ENCODE assay signal across 1 cellular context in the genomic region with DNA sequence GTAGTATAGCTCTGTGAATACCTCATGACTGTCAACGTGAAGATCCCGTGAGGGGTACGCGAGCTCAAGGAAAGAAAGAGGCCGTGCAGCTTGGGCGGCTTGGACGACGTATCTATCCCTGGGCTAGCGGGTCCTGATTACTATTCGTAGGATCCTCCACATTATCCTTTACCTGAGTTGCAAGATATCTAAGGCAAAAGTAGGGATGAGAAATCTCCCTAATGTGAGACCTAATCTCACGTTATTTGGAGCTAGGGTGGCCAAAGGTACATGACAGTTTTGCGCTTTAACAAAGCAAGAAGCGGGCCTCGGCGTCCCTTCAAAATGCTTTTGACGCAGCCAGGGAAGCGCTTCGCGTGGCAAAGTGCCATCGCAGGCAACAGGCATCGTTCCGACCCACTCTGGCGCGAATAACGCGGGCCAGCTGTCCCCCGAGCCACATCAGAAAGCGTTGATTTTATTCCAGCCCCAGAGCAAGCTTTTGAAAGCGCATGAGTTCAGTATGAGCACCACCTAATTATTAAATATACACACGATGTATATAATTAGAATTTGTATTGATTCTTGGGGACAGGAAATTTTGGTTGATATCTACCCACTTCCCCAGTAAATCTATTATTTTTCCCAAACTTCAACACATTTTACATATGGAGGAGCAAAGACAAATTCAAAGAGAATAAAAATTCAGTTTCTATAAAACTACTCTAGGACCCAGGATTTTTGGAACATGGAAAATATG.
TF ChIP-seq lines count a peak whose summit lies in the region.

No MANE protein-coding gene starts in this region.

TF ChIP-seq in HepG2, 621 proteins besides CTCF, POLR2A, EP300 and RAD21:
- TF ChIP-seq, protein P1, sequence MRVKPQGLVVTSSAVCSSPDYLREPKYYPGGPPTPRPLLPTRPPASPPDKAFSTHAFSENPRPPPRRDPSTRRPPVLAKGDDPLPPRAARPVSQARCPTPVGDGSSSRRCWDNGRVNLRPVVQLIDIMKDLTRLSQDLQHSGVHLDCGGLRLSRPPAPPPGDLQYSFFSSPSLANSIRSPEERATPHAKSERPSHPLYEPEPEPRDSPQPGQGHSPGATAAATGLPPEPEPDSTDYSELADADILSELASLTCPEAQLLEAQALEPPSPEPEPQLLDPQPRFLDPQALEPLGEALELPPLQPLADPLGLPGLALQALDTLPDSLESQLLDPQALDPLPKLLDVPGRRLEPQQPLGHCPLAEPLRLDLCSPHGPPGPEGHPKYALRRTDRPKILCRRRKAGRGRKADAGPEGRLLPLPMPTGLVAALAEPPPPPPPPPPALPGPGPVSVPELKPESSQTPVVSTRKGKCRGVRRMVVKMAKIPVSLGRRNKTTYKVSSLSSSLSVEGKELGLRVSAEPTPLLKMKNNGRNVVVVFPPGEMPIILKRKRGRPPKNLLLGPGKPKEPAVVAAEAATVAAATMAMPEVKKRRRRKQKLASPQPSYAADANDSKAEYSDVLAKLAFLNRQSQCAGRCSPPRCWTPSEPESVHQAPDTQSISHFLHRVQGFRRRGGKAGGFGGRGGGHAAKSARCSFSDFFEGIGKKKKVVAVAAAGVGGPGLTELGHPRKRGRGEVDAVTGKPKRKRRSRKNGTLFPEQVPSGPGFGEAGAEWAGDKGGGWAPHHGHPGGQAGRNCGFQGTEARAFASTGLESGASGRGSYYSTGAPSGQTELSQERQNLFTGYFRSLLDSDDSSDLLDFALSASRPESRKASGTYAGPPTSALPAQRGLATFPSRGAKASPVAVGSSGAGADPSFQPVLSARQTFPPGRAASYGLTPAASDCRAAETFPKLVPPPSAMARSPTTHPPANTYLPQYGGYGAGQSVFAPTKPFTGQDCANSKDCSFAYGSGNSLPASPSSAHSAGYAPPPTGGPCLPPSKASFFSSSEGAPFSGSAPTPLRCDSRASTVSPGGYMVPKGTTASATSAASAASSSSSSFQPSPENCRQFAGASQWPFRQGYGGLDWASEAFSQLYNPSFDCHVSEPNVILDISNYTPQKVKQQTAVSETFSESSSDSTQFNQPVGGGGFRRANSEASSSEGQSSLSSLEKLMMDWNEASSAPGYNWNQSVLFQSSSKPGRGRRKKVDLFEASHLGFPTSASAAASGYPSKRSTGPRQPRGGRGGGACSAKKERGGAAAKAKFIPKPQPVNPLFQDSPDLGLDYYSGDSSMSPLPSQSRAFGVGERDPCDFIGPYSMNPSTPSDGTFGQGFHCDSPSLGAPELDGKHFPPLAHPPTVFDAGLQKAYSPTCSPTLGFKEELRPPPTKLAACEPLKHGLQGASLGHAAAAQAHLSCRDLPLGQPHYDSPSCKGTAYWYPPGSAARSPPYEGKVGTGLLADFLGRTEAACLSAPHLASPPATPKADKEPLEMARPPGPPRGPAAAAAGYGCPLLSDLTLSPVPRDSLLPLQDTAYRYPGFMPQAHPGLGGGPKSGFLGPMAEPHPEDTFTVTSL (CRISPR knock-in tag; IDR thresholded peaks at IDR 0.05; ENCODE audit: borderline replicate concordance) = no peak
- TF ChIP-seq, protein P2, sequence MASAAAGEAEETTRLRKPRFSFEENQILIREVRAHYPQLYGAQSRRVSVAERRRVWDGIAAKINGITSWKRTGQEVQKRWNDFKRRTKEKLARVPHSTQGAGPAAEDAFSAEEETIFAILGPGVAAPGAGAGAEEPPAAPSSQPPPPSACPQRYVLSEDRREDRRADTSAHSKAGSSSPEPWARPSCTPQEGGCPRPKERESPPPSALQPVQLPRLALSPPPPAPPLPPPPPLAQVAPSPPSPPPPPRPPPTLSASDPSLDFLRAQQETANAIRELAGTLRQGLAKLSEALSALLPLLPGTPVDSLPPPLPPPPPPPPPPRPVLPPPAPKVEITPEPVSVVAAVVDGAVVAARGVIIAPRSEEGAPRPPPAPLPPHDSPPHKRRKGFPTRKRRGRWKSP (CRISPR knock-in tag; IDR thresholded peaks at IDR 0.05) = no peak
- TF ChIP-seq CREM (IDR thresholded peaks at IDR 0.05) = no peak
- TF ChIP-seq CREM (CRISPR knock-in tag; IDR thresholded peaks at IDR 0.05) = no peak
- no peak for TF ChIP-seq SRSF1 (optimal IDR thresholded peaks at IDR 0.05; ENCODE audit: low read depth, low read length)
- TF ChIP-seq ZNF30 (CRISPR knock-in tag; IDR thresholded peaks at IDR 0.05) = no peak
- TF ChIP-seq AHR (CRISPR knock-in tag; IDR thresholded peaks at IDR 0.05) = no peak
- TF ChIP-seq SALL2 (CRISPR knock-in tag; IDR thresholded peaks at IDR 0.05) = no peak
- TF ChIP-seq PAF1 (CRISPR knock-in tag; IDR thresholded peaks at IDR 0.05) = no peak
- no peak for TF ChIP-seq ZNF501 (CRISPR knock-in tag; IDR thresholded peaks at IDR 0.05)
- TF ChIP-seq, protein P3, sequence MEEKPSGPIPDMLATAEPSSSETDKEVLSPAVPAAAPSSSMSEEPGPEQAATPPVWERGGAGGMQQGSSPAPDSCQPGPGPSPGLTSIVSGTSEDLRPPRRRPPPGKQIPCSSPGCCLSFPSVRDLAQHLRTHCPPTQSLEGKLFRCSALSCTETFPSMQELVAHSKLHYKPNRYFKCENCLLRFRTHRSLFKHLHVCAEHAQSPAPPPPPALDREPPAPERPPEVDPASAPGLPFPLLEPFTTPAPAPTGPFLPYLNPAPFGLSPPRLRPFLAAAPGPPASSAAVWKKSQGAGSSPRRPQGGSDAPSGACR (CRISPR knock-in tag; IDR thresholded peaks at IDR 0.05) = no peak
- TF ChIP-seq NR2F1 (CRISPR knock-in tag; IDR thresholded peaks at IDR 0.05) = no peak
- TF ChIP-seq, protein P4, sequence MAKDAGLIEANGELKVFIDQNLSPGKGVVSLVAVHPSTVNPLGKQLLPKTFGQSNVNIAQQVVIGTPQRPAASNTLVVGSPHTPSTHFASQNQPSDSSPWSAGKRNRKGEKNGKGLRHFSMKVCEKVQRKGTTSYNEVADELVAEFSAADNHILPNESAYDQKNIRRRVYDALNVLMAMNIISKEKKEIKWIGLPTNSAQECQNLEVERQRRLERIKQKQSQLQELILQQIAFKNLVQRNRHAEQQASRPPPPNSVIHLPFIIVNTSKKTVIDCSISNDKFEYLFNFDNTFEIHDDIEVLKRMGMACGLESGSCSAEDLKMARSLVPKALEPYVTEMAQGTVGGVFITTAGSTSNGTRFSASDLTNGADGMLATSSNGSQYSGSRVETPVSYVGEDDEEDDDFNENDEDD (CRISPR knock-in tag; IDR thresholded peaks at IDR 0.05; ENCODE audit: borderline replicate concordance) = no peak
- no peak for TF ChIP-seq ZNF33B (CRISPR knock-in tag; IDR thresholded peaks at IDR 0.05)
- TF ChIP-seq NAIF1 (CRISPR knock-in tag; IDR thresholded peaks at IDR 0.05; ENCODE audit: borderline replicate concordance) = no peak
- no peak for TF ChIP-seq SP140L (CRISPR knock-in tag; IDR thresholded peaks at IDR 0.05; ENCODE audit: borderline replicate concordance)
- TF ChIP-seq, protein P5, sequence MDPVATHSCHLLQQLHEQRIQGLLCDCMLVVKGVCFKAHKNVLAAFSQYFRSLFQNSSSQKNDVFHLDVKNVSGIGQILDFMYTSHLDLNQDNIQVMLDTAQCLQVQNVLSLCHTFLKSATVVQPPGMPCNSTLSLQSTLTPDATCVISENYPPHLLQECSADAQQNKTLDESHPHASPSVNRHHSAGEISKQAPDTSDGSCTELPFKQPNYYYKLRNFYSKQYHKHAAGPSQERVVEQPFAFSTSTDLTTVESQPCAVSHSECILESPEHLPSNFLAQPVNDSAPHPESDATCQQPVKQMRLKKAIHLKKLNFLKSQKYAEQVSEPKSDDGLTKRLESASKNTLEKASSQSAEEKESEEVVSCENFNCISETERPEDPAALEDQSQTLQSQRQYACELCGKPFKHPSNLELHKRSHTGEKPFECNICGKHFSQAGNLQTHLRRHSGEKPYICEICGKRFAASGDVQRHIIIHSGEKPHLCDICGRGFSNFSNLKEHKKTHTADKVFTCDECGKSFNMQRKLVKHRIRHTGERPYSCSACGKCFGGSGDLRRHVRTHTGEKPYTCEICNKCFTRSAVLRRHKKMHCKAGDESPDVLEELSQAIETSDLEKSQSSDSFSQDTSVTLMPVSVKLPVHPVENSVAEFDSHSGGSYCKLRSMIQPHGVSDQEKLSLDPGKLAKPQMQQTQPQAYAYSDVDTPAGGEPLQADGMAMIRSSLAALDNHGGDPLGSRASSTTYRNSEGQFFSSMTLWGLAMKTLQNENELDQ (CRISPR knock-in tag; IDR thresholded peaks at IDR 0.05; ENCODE audit: borderline replicate concordance) = no peak
- TF ChIP-seq, protein P6, sequence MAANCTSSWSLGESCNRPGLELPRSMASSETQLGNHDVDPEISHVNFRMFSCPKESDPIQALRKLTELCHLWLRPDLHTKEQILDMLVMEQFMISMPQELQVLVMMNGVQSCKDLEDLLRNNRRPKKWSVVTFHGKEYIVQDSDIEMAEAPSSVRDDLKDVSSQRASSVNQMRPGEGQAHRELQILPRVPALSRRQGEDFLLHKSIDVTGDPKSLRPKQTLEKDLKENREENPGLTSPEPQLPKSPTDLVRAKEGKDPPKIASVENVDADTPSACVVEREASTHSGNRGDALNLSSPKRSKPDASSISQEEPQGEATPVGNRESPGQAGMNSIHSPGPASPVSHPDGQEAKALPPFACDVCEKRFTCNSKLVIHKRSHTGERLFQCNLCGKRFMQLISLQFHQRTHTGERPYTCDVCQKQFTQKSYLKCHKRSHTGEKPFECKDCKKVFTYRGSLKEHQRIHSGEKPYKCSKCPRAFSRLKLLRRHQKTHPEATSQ (CRISPR knock-in tag; IDR thresholded peaks at IDR 0.05; ENCODE audit: borderline replicate concordance) = no peak
- TF ChIP-seq FOXA1 (IDR thresholded peaks at IDR 0.05) = no peak
- TF ChIP-seq FOXA1 (CRISPR knock-in tag; IDR thresholded peaks at IDR 0.05) = no peak
- TF ChIP-seq ATF7 (IDR thresholded peaks at IDR 0.05) = no peak
- TF ChIP-seq ATF7 (CRISPR knock-in tag; IDR thresholded peaks at IDR 0.05) = no peak
TF ChIP-seq in HepG2: peak in this region for 0.
